Comparison of ENCODE assay signal across 8 cellular contexts in the genomic region with DNA sequence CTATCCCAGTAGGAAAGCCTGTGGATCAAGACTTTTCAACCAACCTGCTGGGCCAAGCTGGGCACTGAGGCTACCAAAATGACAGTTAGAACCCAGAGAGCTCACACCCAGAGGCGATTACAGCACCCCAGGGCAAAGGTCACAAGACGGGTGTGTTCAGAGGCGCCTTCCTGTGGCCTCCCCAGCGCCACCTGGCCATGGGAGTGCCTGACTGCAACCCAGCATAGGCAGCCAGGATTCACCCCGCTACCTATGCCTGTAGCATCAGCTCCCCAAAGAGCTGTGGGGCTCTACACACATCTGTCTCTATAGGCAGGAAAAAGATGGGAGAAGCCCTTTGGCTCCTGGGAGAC. TPM values are rescaled to one million over a fixed set of nuclear protein-coding genes. Genes with fewer than 3 reads are reported as not detected.
DNase-seq lines count a peak whose midpoint lies in the region; ATAC-seq and TF ChIP-seq lines count a peak whose summit lies in the region.

No MANE protein-coding gene starts in this region.

- peak; percentile 25 for TF ChIP-seq CTCF in progenitor cell of endocrine pancreas (IDR thresholded peaks at IDR 0.05; ENCODE audit: unreplicated experiment)

- no peaks in the 10 kb centered on the region for H3K27me3 Mint-ChIP-seq in activated naive CD8-positive, alpha-beta T cell treated with anti-CD3 and anti-CD28 coated beads, Interleukin-2, amount 50 U/mL, for 24 hours
- peaks cover 34% of the 10 kb centered on the region for H3K27me3 Mint-ChIP-seq in progenitor cell of endocrine pancreas

- H3K4me3 Mint-ChIP-seq in activated naive CD8-positive, alpha-beta T cell treated with anti-CD3 and anti-CD28 coated beads, Interleukin-2, amount 50 U/mL, for 24 hours: no peak overlapping the region
- no peak overlapping the region for H3K4me3 Mint-ChIP-seq in progenitor cell of endocrine pancreas (ENCODE audit: low read depth)

- H3K36me3 Mint-ChIP-seq in activated naive CD8-positive, alpha-beta T cell treated with anti-CD3 and anti-CD28 coated beads, Interleukin-2, amount 50 U/mL, for 24 hours (ENCODE audit: low read depth): no peaks in the 10 kb centered on the region
- no peaks in the 10 kb centered on the region for H3K36me3 Mint-ChIP-seq in progenitor cell of endocrine pancreas (ENCODE audit: insufficient read depth)

- no peak overlapping the region for H3K27ac Mint-ChIP-seq in activated naive CD8-positive, alpha-beta T cell treated with anti-CD3 and anti-CD28 coated beads, Interleukin-2, amount 50 U/mL, for 24 hours
- no peak overlapping the region for H3K27ac Mint-ChIP-seq in progenitor cell of endocrine pancreas

- H3K4me1 Mint-ChIP-seq in activated naive CD8-positive, alpha-beta T cell treated with anti-CD3 and anti-CD28 coated beads, Interleukin-2, amount 50 U/mL, for 24 hours: no peaks in the 10 kb centered on the region
- peaks cover 3% of the 10 kb centered on the region for H3K4me1 Mint-ChIP-seq in progenitor cell of endocrine pancreas (ENCODE audit: low read depth)

- no peaks in the 10 kb centered on the region for H3K9me3 Mint-ChIP-seq in activated naive CD8-positive, alpha-beta T cell treated with anti-CD3 and anti-CD28 coated beads, Interleukin-2, amount 50 U/mL, for 24 hours
- H3K9me3 Mint-ChIP-seq in progenitor cell of endocrine pancreas (ENCODE audit: low read depth): no peaks in the 10 kb centered on the region

- DNase-seq in CD1c-positive myeloid dendritic cell (ENCODE audit: extremely low spot score) (peak; percentile 70), LHCN-M2 (ENCODE audit: low read depth) (peak; percentile 31), progenitor cell of endocrine pancreas (ENCODE audit: low spot score, unreplicated experiment) (no peak), NCI-H2081 treated with DMSO at 0.1 percent for 48 hours (lab: John Stamatoyannopoulos, UW) (no peak), ureter (ENCODE audit: low spot score) (no peak)
- DNase-seq in activated naive CD8-positive, alpha-beta T cell treated with anti-CD3 and anti-CD28 coated beads, Interleukin-2, amount 50 U/mL, for 24 hours: peak; percentile 15
- no peak for DNase-seq in activated effector memory CD4-positive, alpha-beta T cell treated with anti-CD3 and anti-CD28 coated beads, Interleukin-2, amount 50 U/mL, for 16 hours

- peak; percentile 53 for ATAC-seq in GM19395 (IDR thresholded peaks at IDR 0.05; ENCODE audit: unreplicated experiment)
- ATAC-seq in activated naive CD8-positive, alpha-beta T cell treated with anti-CD3 and anti-CD28 coated beads, Interleukin-2, amount 50 U/mL, for 24 hours: peak; percentile 52

RNA-seq across cellular contexts. Expression of a gene that starts 33.5 kb away (rescaled TPM):
- 7.9 and 8.7 TPM in 2 replicates for total RNA-seq in LHCN-M2 (2014; rRNA removed)
- 27.1 TPM for polyA plus RNA-seq in LHCN-M2 (2012)
- total RNA-seq in progenitor cell of endocrine pancreas: 1.2 and 2.3 TPM in 2 replicates
- 108 TPM for total RNA-seq in ureter

RNA-seq across cellular contexts. Expression of a gene that starts 35.8 kb away (rescaled TPM):
- total RNA-seq in LHCN-M2 (2014; rRNA removed) (0.40 and 1.4 TPM in 2 replicates), progenitor cell of endocrine pancreas (not detected in 2 replicates), ureter (16.9 TPM)
- polyA plus RNA-seq in LHCN-M2 (2012): 0.89 TPM

RNA-seq across cellular contexts. Expression of a gene that starts 44.4 kb away (rescaled TPM):
- total RNA-seq in LHCN-M2 (2014; rRNA removed): not detected in 2 replicates
- polyA plus RNA-seq in LHCN-M2 (2012): not detected
- 0.31 and 0.43 TPM in 2 replicates for total RNA-seq in progenitor cell of endocrine pancreas
- total RNA-seq in ureter: not detected

Comparison
In these comparisons a context has a peak if more than half of its experiments do, and no peak if none do; other contexts are left out.
1. DNase-seq: peak in CD1c-positive myeloid dendritic cell (single experiment), LHCN-M2 (single experiment) and activated naive CD8-positive, alpha-beta T cell treated with anti-CD3 and anti-CD28 coated beads, Interleukin-2, amount 50 U/mL, for 24 hours (single experiment); none in progenitor cell of endocrine pancreas (single experiment), NCI-H2081 treated with DMSO at 0.1 percent for 48 hours (single experiment), activated effector memory CD4-positive, alpha-beta T cell treated with anti-CD3 and anti-CD28 coated beads, Interleukin-2, amount 50 U/mL, for 16 hours (single experiment) and ureter (single experiment).
2. RNA of a gene that starts 33.5 kb away (total RNA-seq): 108 TPM in ureter (single experiment); 7.9 to 8.7 TPM in LHCN-M2 and 1.2 to 2.3 TPM in progenitor cell of endocrine pancreas; every median in the first group is over 10 times any median in the second.